Comparison of ENCODE assay signal across 9 cellular contexts in the genomic region with DNA sequence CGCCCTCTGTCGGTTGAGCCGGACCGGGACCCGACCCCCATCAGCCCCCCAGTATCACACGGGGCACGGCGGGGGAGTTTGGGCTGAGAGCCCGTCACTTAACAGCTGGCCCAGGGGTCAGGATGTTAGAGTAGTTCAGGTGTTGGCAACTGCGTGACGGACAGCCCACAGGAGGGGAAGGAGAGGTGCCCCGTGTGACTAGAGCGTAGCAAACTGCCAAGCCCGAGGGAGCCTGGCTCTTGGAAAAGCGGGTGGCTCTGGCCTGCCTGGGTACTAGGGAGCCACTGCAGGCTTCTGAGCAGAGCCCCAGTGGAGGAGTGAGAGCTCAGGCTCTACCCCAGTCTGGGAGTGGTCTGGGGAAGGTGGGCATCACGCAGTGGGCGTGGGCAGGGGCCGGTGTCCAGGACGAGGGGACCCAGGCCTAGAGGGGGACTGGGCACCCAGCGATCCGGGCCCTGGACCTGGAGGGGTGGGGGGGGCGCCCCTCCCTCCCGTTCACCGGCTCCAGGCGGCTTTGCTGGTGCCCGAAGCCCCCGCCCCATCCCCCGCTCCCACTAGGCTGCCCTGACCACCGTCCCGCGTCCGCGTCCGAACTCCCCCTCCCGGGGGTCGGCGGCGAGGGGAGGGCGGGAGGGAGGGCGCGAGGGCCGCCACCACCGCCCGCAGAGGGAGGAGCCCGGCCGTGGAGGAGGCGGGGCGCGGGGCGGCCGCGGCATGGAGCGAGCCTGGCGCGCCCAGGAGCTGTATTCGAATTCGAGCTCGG. TPM values are rescaled to one million over a fixed set of nuclear protein-coding genes. Genes with fewer than 3 reads are reported as not detected.
A peak's percentile ranks its signal among the peaks of the same experiment; 100 is the strongest.
DNase-seq lines count a peak whose midpoint lies in the region; ATAC-seq and TF ChIP-seq lines count a peak whose summit lies in the region.
"Had no signal": no experiment of that assay in that cellular context is flagged by ENCODE, and none has a peak within 500 bp of the region (broad histone marks: within the 10 kb centered on the region; RNA-seq: fewer than 3 reads in every experiment).

No MANE protein-coding gene starts in this region.

- H3K4me3 ChIP-seq in WERI-Rb-1 (ENCODE audit: low read depth, low read length) (peak overlapping the region; percentile 49), heart left ventricle (peak overlapping the region; percentile 15 to 61 (median 47)), rectal smooth muscle tissue (ENCODE audit: low read length) (peak overlapping the region; percentile 52)

- TF ChIP-seq CTCF in WERI-Rb-1 (IDR thresholded peaks at IDR 0.05; ENCODE audit: low read depth, low read length) = no peak
- TF ChIP-seq CTCF in heart left ventricle (IDR thresholded peaks at IDR 0.05) = peak in 9 of 12 donors; percentile 31 to 57 (median 48)

- no peak overlapping the region for H3K9ac ChIP-seq in rectal smooth muscle tissue (ENCODE audit: low read length)

- WGBS in heart left ventricle, 4 donors = 15 to 35% (median 22%) methylated on average over 13 to 56 of the region's 58 CpGs

- H3K9me3 ChIP-seq in WERI-Rb-1 (ENCODE audit: severe bottlenecking) (no peaks in the 10 kb centered on the region), heart left ventricle (peaks cover 0 to 3% (median 0%) of the 10 kb centered on the region in 12 donors)

- no peaks in the 10 kb centered on the region; the same call in 1 of the 2 replicates for H3K36me3 ChIP-seq in WERI-Rb-1
- peaks cover 0 to 52% (median 24%) of the 10 kb centered on the region in 9 donors for H3K36me3 ChIP-seq in heart left ventricle
- H3K36me3 ChIP-seq in rectal smooth muscle tissue (ENCODE audit: control insufficient read depth, insufficient read depth, low read length) = no peaks in the 10 kb centered on the region

- H3K27ac ChIP-seq in WERI-Rb-1 = no peak overlapping the region
- peak overlapping the region in 3 of 12 donors; percentile 19 to 37 (median 33) for H3K27ac ChIP-seq in heart left ventricle
- no peak overlapping the region for H3K27ac ChIP-seq in rectal smooth muscle tissue (ENCODE audit: low read depth, low read length)

- no peak for TF ChIP-seq POLR2A in heart left ventricle (IDR thresholded peaks at IDR 0.05)

- DNase-seq in ELF-1 (ENCODE audit: low read depth, low spot score) = peak; percentile 41
- peak; percentile 22 for DNase-seq in WERI-Rb-1
- DNase-seq in heart left ventricle = peak in 3 of 5 donors; percentile 30 to 62 (median 30)
- DNase-seq in H4 (ENCODE audit: low spot score) = no peak
- no peak for DNase-seq in NCI-H2029 treated with DMSO at 0.1 percent for 48 hours (lab: John Stamatoyannopoulos, UW)
- DNase-seq in activated CD8-positive, alpha-beta memory T cell treated with anti-CD3 and anti-CD28 coated beads, Interleukin-2, amount 50 U/mL, for 4 hours = no peak
- no peak for DNase-seq in NCI-H2081 (lab: John Stamatoyannopoulos, UW)
- DNase-seq: activated naive CD4-positive, alpha-beta T cell had no signal

- ATAC-seq in heart left ventricle = peak in 2 of 4 donors; percentile 33 to 66

- no peaks in the 10 kb centered on the region for H3K27me3 ChIP-seq in WERI-Rb-1 (ENCODE audit: insufficient read depth, low read depth, severe bottlenecking)
- no peaks in the 10 kb centered on the region for H3K27me3 ChIP-seq in heart left ventricle
- H3K27me3 ChIP-seq in rectal smooth muscle tissue (ENCODE audit: control insufficient read depth, insufficient read depth, low read length) = no peaks in the 10 kb centered on the region

- H3K4me1 ChIP-seq in heart left ventricle (peaks cover 4 to 90% (median 36%) of the 10 kb centered on the region in 12 donors), rectal smooth muscle tissue (ENCODE audit: control insufficient read depth, insufficient read depth, low read length) (peaks cover 8% of the 10 kb centered on the region)

- intact Hi-C loops in heart left ventricle (cut with DNase I) = loop anchor here in 1 of 10 donors (5.0 kb wide), 1 partner anchor 70 kb away; a partner anchor contains a TSS

RNA-seq across cellular contexts. Expression of a gene that starts 24.4 kb away (rescaled TPM):
- total RNA-seq in heart left ventricle = 10 to 100 TPM; 11.3 to 36.0 (median 21.9) TPM
- 10 to 100 TPM; 14.9 to 23.2 TPM for polyA plus RNA-seq in heart left ventricle
- total RNA-seq in H4 (2014; rRNA removed; shearing (Covaris generic)) = 0.19 and 0.62 TPM in 2 replicates

RNA-seq across cellular contexts. Expression of a gene that starts 41.0 kb away (rescaled TPM):
- 1 to 10 TPM in 2 of 9 donors, under 1 TPM in 5, not detected in 2; 0.35 to 1.2 (median 0.50) TPM for total RNA-seq in heart left ventricle
- polyA plus RNA-seq in heart left ventricle = under 1 TPM; 0.12 to 0.53 TPM
- not detected in 2 replicates for total RNA-seq in H4 (2014; rRNA removed; shearing (Covaris generic))

Comparison
In these comparisons a context has a peak if more than half of its experiments do, and no peak if none do; other contexts are left out.
1. DNase-seq: peak in ELF-1 (single experiment), WERI-Rb-1 (single experiment) and heart left ventricle (3 of 5); none in H4 (single experiment), NCI-H2029 treated with DMSO at 0.1 percent for 48 hours (single experiment), activated CD8-positive, alpha-beta memory T cell treated with anti-CD3 and anti-CD28 coated beads, Interleukin-2, amount 50 U/mL, for 4 hours (single experiment) and NCI-H2081 (0 of 2).
2. Peak in every context shown above with its lines, with median percentiles within 50 percentile points of each other: H3K4me3 ChIP-seq.